ENCODE assay signal across 12 cellular contexts in the genomic region with DNA sequence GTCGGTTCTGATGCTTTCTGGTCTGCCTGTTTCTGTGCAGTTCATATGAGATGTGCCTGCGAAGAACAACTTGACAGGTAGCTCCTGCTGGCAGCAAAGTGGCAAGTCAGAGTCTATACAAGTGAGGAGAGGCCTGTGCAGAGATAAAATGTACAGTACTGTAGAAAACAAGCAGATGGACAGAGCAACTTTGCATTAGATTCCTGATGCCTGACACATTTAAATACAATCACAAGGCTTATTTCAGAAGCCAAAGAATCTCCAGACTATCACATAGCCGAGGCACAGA.
DNase-seq lines count a peak whose midpoint lies in the region; ATAC-seq and TF ChIP-seq lines count a peak whose summit lies in the region.
"Had no signal": no experiment of that assay in that cellular context is flagged by ENCODE, and none has a peak within 500 bp of the region (broad histone marks: within the 10 kb centered on the region; RNA-seq: fewer than 3 reads in every experiment).

No MANE protein-coding gene starts in this region.

- no peak overlapping the region for H3K4ac ChIP-seq in IMR-90 (ENCODE audit: low read depth, low read length)

- no peak overlapping the region for H2BK120ac ChIP-seq in IMR-90 (ENCODE audit: low read depth, low read length)

- H3K27me3 Mint-ChIP-seq in neural crest cell (ENCODE audit: low read depth) = peaks cover 54% of the 10 kb centered on the region
- H3K27me3 Mint-ChIP-seq in activated T-helper 17 cell treated with anti-CD3 and anti-CD28 coated beads, Interleukin-2, amount 50 U/mL, for 72 hours = peaks cover 16% of the 10 kb centered on the region

- H3K36me3 ChIP-seq in IMR-90 (ENCODE audit: control insufficient read depth, insufficient read depth, low read length) (no peaks in the 10 kb centered on the region), lower lobe of right lung (no peaks in the 10 kb centered on the region)

- peaks cover 4% of the 10 kb centered on the region; the same call in 1 of the 2 replicates for H3K9me1 ChIP-seq in IMR-90 (ENCODE audit: insufficient read depth, low read length)

- H3K18ac ChIP-seq in IMR-90 (ENCODE audit: low read depth, low read length) = no peak overlapping the region

- H2AK9ac ChIP-seq in IMR-90 (replicated peaks; ENCODE audit: low read depth, low read length, poor library complexity) = no peak overlapping the region

- WGBS in IMR-90 (ENCODE audit: extremely low coverage in 2 of 2, insufficient read length in 1 of 2), 2 experiments = 69% methylated on average over 2 of the region's 3 CpGs; no CpG with 5 or more reads in 1 of the 2 experiments

- CTCF ChIA-PET in IMR-90 (lab: Yijun Ruan, JAX) = interaction anchor here (0.5 to 0.6 kb wide), 2 partner anchors 938 to 1813 kb away, joined by 4 to 6 read pairs; no protein-coding TSS in a partner anchor

- ATAC-seq in IMR-90 (ENCODE audit: low read depth) (no peak), lower lobe of right lung (no peak)
- ATAC-seq in activated T-helper 17 cell treated with anti-CD3 and anti-CD28 coated beads, Interleukin-2, amount 50 U/mL, for 72 hours (replicated peaks) = no peak
- ATAC-seq: HCT116 had no signal

- DNase-seq in G401 (ENCODE audit: low spot score) (peak; percentile 81), IMR-90 (peak; percentile 18), NCI-H69 (lab: John Stamatoyannopoulos, UW) (peak; percentile 44), neural crest cell (ENCODE audit: low read depth, low spot score) (no peak), NCI-H1436 treated with DMSO at 0.1 percent for 48 hours (lab: John Stamatoyannopoulos, UW) (no peak), lower lobe of right lung (no peak)
- DNase-seq: CD4-positive, alpha-beta T cell had no signal

- H3K4me2 ChIP-seq in IMR-90 (ENCODE audit: low read depth, low read length) = no peak overlapping the region

- no peak overlapping the region for H3K27ac Mint-ChIP-seq in neural crest cell (ENCODE audit: unreplicated experiment)
- no peak overlapping the region for H3K27ac Mint-ChIP-seq in activated T-helper 17 cell treated with anti-CD3 and anti-CD28 coated beads, Interleukin-2, amount 50 U/mL, for 72 hours
- H3K27ac Mint-ChIP-seq: B cell; CD4-positive, alpha-beta T cell had no signal

- H4K91ac ChIP-seq in IMR-90 (ENCODE audit: insufficient read depth, low read depth, low read length) = no peak overlapping the region

- H2BK5ac ChIP-seq in IMR-90 (ENCODE audit: low read depth, low read length, poor library complexity, severe bottlenecking) = no peak overlapping the region

- intact Hi-C loops in IMR-90 (cut with micrococcal nuclease) (loop anchor here (5.0 to 10.0 kb wide), 4 partner anchors 239 to 579 kb away; no protein-coding TSS in a partner anchor), lower lobe of right lung (cut with DNase I) (no loop called here)

- no peak for TF ChIP-seq RAD21 in IMR-90 (IDR thresholded peaks at IDR 0.05; ENCODE audit: low read length)

- H3K14ac ChIP-seq in IMR-90 (replicated peaks; ENCODE audit: low read depth, low read length) = no peak overlapping the region

- no peak overlapping the region for H3K27ac ChIP-seq in IMR-90 (ENCODE audit: insufficient read depth, low read length)
- H3K27ac ChIP-seq in lower lobe of right lung = no peak overlapping the region
- H3K27ac ChIP-seq: GM23248, HL-60 had no signal

- in situ Hi-C loops in G401 (cut with HindIII; ENCODE audit: low sequenced_read_pairs) = no loop called here
- in situ Hi-C loops in IMR-90 (cut with MboI; ENCODE audit: low sequenced_read_pairs) = no loop called here

- H2BK20ac ChIP-seq in IMR-90 (ENCODE audit: low read depth, low read length) = no peak overlapping the region

- no peak overlapping the region for H3K56ac ChIP-seq in IMR-90 (ENCODE audit: extremely low read depth, insufficient read depth, low read length)

- H3K4me1 Mint-ChIP-seq in neural crest cell = peaks cover 15% of the 10 kb centered on the region
- no peaks in the 10 kb centered on the region for H3K4me1 Mint-ChIP-seq in activated T-helper 17 cell treated with anti-CD3 and anti-CD28 coated beads, Interleukin-2, amount 50 U/mL, for 72 hours
- H3K4me1 Mint-ChIP-seq: B cell had no signal

- H3K4me1 ChIP-seq in IMR-90 (ENCODE audit: control insufficient read depth, insufficient read depth, low read length) (no peaks in the 10 kb centered on the region), lower lobe of right lung (peaks cover 12% of the 10 kb centered on the region)

- no peak overlapping the region for H4K8ac ChIP-seq in IMR-90 (ENCODE audit: low read depth in 2 of 2, low read length in 2 of 2)

- BruUV-seq in IMR-90 (replicated peaks; lab: Mats Ljungman, UMichigan) = no TSS peak

- TF ChIP-seq CTCF in IMR-90 (conservative IDR thresholded peaks at IDR 0.05; ENCODE audit: low read depth, low read length) (no peak), neural crest cell (conservative IDR thresholded peaks at IDR 0.05) (no peak), lower lobe of right lung (IDR thresholded peaks at IDR 0.05) (no peak)

- H3K9ac ChIP-seq in IMR-90 (ENCODE audit: low read depth, low read length) = no peak overlapping the region
- H3K9ac ChIP-seq: GM23248 had no signal

- no peaks in the 10 kb centered on the region for H3K36me3 Mint-ChIP-seq in neural crest cell (ENCODE audit: low read depth)
- no peaks in the 10 kb centered on the region for H3K36me3 Mint-ChIP-seq in activated T-helper 17 cell treated with anti-CD3 and anti-CD28 coated beads, Interleukin-2, amount 50 U/mL, for 72 hours (ENCODE audit: low read depth)

- peak overlapping the region; percentile 3 for H3K4me3 Mint-ChIP-seq in neural crest cell
- H3K4me3 Mint-ChIP-seq in activated T-helper 17 cell treated with anti-CD3 and anti-CD28 coated beads, Interleukin-2, amount 50 U/mL, for 72 hours = no peak overlapping the region
- H3K4me3 Mint-ChIP-seq: B cell; CD4-positive, alpha-beta T cell had no signal

- peaks cover 17% of the 10 kb centered on the region for H3K27me3 ChIP-seq in IMR-90 (ENCODE audit: control insufficient read depth, insufficient read depth, low read length)
- no peaks in the 10 kb centered on the region for H3K27me3 ChIP-seq in lower lobe of right lung (ENCODE audit: low read depth)

- 0 out of 4 replicates have a peak, but pooled peaks cover 0 to 1% of the 10 kb centered on the region in 2 experiments for H3K79me1 ChIP-seq in IMR-90 (ENCODE audit: low read depth in 1 of 2, low read length in 2 of 2)

- H4K20me1 ChIP-seq in IMR-90 (ENCODE audit: insufficient read depth, low read length) = no peaks in the 10 kb centered on the region

- POLR2A ChIA-PET in IMR-90 (lab: Charles Lee; ENCODE audit: unreplicated experiment) = no interaction called here

- H2BK15ac ChIP-seq in IMR-90 (ENCODE audit: low read depth, low read length) = no peak overlapping the region

- H4K5ac ChIP-seq in IMR-90 (ENCODE audit: low read depth, low read length) = no peak overlapping the region

- no peak overlapping the region for H2AK5ac ChIP-seq in IMR-90 (ENCODE audit: low read depth, low read length)

- H3K9me3 Mint-ChIP-seq in neural crest cell = no peaks in the 10 kb centered on the region
- peaks cover 5% of the 10 kb centered on the region for H3K9me3 Mint-ChIP-seq in activated T-helper 17 cell treated with anti-CD3 and anti-CD28 coated beads, Interleukin-2, amount 50 U/mL, for 72 hours
- H3K9me3 Mint-ChIP-seq: CD4-positive, alpha-beta T cell had no signal

- H3K9me3 ChIP-seq in IMR-90 (ENCODE audit: control insufficient read depth, insufficient read depth, low read length) = no peaks in the 10 kb centered on the region
- H3K9me3 ChIP-seq in lower lobe of right lung = no peaks in the 10 kb centered on the region

- H3K4me3 ChIP-seq in IMR-90 (ENCODE audit: insufficient read depth, low read depth, low read length) (no peak overlapping the region), lower lobe of right lung (no peak overlapping the region)
- H3K4me3 ChIP-seq: GM23248 had no signal

- TF ChIP-seq POLR2A in IMR-90 (IDR thresholded peaks at IDR 0.05; ENCODE audit: low read depth, low read length) = no peak

- no peak overlapping the region for H3K23ac ChIP-seq in IMR-90 (ENCODE audit: low read depth, low read length)

- dilution Hi-C loops in IMR-90 (cut with HindIII; ENCODE audit: low sequenced_read_pairs, unreplicated experiment) = no loop called here

- H2AFZ ChIP-seq in IMR-90 (replicated peaks; ENCODE audit: low read length, poor library complexity) = no peak overlapping the region
- H2AFZ ChIP-seq: GM23248 had no signal

TF ChIP-seq in IMR-90, 13 proteins besides CTCF, POLR2A, EP300 and RAD21:
- TF ChIP-seq, protein P1, sequence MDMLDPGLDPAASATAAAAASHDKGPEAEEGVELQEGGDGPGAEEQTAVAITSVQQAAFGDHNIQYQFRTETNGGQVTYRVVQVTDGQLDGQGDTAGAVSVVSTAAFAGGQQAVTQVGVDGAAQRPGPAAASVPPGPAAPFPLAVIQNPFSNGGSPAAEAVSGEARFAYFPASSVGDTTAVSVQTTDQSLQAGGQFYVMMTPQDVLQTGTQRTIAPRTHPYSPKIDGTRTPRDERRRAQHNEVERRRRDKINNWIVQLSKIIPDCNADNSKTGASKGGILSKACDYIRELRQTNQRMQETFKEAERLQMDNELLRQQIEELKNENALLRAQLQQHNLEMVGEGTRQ (IDR thresholded peaks at IDR 0.05; ENCODE audit: low read depth, low read length) = no peak
TF ChIP-seq in IMR-90: peak in this region for 0.

Comparison
In these comparisons a context has a peak if more than half of its experiments do, and no peak if none do; other contexts are left out.
1. DNase-seq: peak in G401 (single experiment), IMR-90 (single experiment) and NCI-H69 (single experiment); none in neural crest cell (single experiment), NCI-H1436 treated with DMSO at 0.1 percent for 48 hours (single experiment) and lower lobe of right lung (single experiment).